27 cellular contexts compared by ENCODE assay signal in the genomic region with DNA sequence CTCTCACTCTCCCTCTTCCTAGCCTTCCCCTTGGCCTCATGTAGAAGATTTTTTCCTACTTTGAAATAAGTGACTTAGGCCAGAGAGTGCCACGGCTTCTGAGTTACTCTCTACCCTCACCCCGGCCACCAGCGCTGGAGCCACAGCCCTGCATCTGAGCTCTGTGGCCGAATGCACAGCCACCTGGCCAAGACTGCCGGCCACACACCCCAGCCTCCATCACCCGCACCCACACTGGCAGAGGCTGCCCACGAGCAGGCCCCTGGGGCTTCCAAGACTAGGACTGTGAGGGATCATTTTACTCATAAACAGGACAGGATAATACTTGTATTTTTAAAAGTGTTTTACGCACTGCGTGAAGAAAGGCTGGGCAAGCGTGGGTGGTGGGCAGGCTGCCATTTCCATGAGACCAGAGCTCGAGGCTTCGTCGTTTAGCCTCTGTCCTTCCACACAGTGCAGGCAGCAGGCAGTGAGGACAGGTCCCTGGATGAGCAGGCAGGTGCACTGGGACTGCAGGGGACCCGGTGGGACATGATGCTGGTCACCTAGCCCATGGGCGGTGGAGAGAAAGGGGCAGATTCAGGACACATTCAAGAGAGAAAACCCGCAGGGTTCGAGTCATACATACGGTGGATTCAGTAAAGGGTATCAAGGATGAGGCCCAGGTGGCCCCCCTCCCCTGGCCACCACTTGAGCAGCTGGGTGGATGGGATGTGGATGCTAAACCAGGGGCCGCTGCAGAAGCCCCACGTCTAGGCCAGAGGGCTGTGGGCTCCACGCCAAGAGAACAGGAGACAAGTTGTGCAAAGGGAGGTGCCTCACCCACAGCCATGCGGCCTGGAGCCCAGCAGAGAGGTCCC. TPM values are rescaled to one million over a fixed set of nuclear protein-coding genes. Genes with fewer than 3 reads are reported as not detected.
A peak's percentile ranks its signal among the peaks of the same experiment; 100 is the strongest.
DNase-seq lines count a peak whose midpoint lies in the region; ATAC-seq, FAIRE-seq and TF ChIP-seq lines count a peak whose summit lies in the region.
"Had no signal": no experiment of that assay in that cellular context is flagged by ENCODE, and none has a peak within 500 bp of the region (broad histone marks: within the 10 kb centered on the region; RNA-seq: fewer than 3 reads in every experiment).

No MANE protein-coding gene starts in this region.

- H3K27ac Mint-ChIP-seq in activated CD8-positive, alpha-beta memory T cell treated with anti-CD3 and anti-CD28 coated beads, Interleukin-2, amount 10 ng/mL, durations not matched to agents 7 days and 5 days, result peak overlapping the region; percentile 38
- H3K27ac Mint-ChIP-seq: CD4-positive, CD25-positive, alpha-beta regulatory T cell; GM23338 had no signal

- H3K9me3 Mint-ChIP-seq in activated CD8-positive, alpha-beta memory T cell treated with anti-CD3 and anti-CD28 coated beads, Interleukin-2, amount 10 ng/mL, durations not matched to agents 7 days and 5 days (ENCODE audit: low read depth), result no peaks in the 10 kb centered on the region
- H3K9me3 Mint-ChIP-seq: CD4-positive, CD25-positive, alpha-beta regulatory T cell; GM23338 had no signal

- no peak overlapping the region for H2BK12ac ChIP-seq in neuronal stem cell (ENCODE audit: low read length)

- no peak overlapping the region for H3K9ac ChIP-seq in HUES48 (ENCODE audit: low read depth, low read length)
- H3K9ac ChIP-seq in neuronal stem cell (ENCODE audit: low read depth, low read length, poor library complexity), result no peak overlapping the region

- DNase-seq in activated CD8-positive, alpha-beta memory T cell treated with anti-CD3 and anti-CD28 coated beads, Interleukin-2, amount 10 ng/mL, durations not matched to agents 7 days and 5 days, result no peak
- DNase-seq in activated CD8-positive, alpha-beta memory T cell treated with anti-CD3 and anti-CD28 coated beads, Interleukin-2, amount 50 U/mL, for 48 hours, result no peak
- peak; percentile 8 for DNase-seq in bronchial epithelial cell (ENCODE audit: low read depth)
- no peak for DNase-seq in neuronal stem cell (ENCODE audit: low spot score)
- no peak for DNase-seq in NCI-H526 treated with DMSO at 0.1 percent for 48 hours (lab: John Stamatoyannopoulos, UW)
- DNase-seq in NCI-H2227 (lab: John Stamatoyannopoulos, UW; ENCODE audit: unreplicated experiment), result no peak
- no peak for DNase-seq in activated CD4-positive, alpha-beta T cell treated with anti-CD3 and anti-CD28 coated beads, Interleukin-2, amount 50 U/mL, for 4 hours
- DNase-seq: CD4-positive, CD25-positive, alpha-beta regulatory T cell; DMS53; HCEC 1CT; Kasumi-1; MV-4-11; NCI-H1105; NCI-H1436 treated with DMSO at 0.1 percent for 48 hours; NCI-H187 treated with DMSO at 0.1 percent for 48 hours; NCI-H2171 treated with DMSO at 0.1 percent for 48 hours; NCI-H446; NCI-H524 treated with DMSO at 0.1 percent for 48 hours; NCI-H82; NK-92 treated with Interleukin-12 subunit alpha and Interleukin-12 subunit beta, amount 100 ng/mL, for 24 hours; PC-3; SJCRH30 had no signal

- peak overlapping the region; percentile 81 for H2BK15ac ChIP-seq in neuronal stem cell (ENCODE audit: low read length)

- peak overlapping the region; percentile 21 for H3K27ac ChIP-seq in HUES48 (ENCODE audit: low read depth, low read length)
- H3K27ac ChIP-seq in neuronal stem cell (replicated peaks; ENCODE audit: low read length), result no peak overlapping the region
- H3K27ac ChIP-seq: SJCRH30 had no signal

- peak overlapping the region; percentile 73 for H3K23ac ChIP-seq in neuronal stem cell (ENCODE audit: low read depth, low read length, poor library complexity)

- no peak overlapping the region for H3K4me2 ChIP-seq in neuronal stem cell (ENCODE audit: insufficient read depth, low read length, poor library complexity, severe bottlenecking)
- H3K4me2 ChIP-seq: GM23338 had no signal

- 0 out of 2 replicates have a peak, but pooled peaks cover 2% of the 10 kb centered on the region for H3K4me1 ChIP-seq in HUES48 (ENCODE audit: control insufficient read depth, insufficient read depth, low read length)
- H3K4me1 ChIP-seq in neuronal stem cell (ENCODE audit: control insufficient read depth in 2 of 2, insufficient read depth in 1 of 2, low read depth in 1 of 2, low read length in 2 of 2), result peaks cover 0 to 8% of the 10 kb centered on the region in 2 donors
- H3K4me1 ChIP-seq: SJCRH30 had no signal

- no peak for FAIRE-seq in bronchial epithelial cell (lab: Jason Lieb, UNC)
- FAIRE-seq: D721Med, GM18507 had no signal

- peaks cover 44% of the 10 kb centered on the region for H3K27me3 Mint-ChIP-seq in activated CD8-positive, alpha-beta memory T cell treated with anti-CD3 and anti-CD28 coated beads, Interleukin-2, amount 10 ng/mL, durations not matched to agents 7 days and 5 days

- no peak overlapping the region for H2AFZ ChIP-seq in neuronal stem cell (ENCODE audit: low read length)
- H2AFZ ChIP-seq: GM23338 had no signal

- H3K36me3 ChIP-seq in HUES48 (ENCODE audit: control insufficient read depth, insufficient read depth, low read length), result no peaks in the 10 kb centered on the region
- no peaks in the 10 kb centered on the region for H3K36me3 ChIP-seq in bronchial epithelial cell (ENCODE audit: control insufficient read depth, insufficient read depth, low read length)
- no peaks in the 10 kb centered on the region for H3K36me3 ChIP-seq in neuronal stem cell (replicated peaks in 1 of 2; ENCODE audit: control insufficient read depth in 2 of 2, insufficient read depth in 2 of 2, low read length in 2 of 2)
- H3K36me3 ChIP-seq: SJCRH30 had no signal

- no peak overlapping the region for H4K91ac ChIP-seq in neuronal stem cell (ENCODE audit: low read depth, low read length, poor library complexity)

- H3K79me1 ChIP-seq in neuronal stem cell (ENCODE audit: low read depth, low read length), result no peaks in the 10 kb centered on the region

- no peak overlapping the region for H4K8ac ChIP-seq in neuronal stem cell (ENCODE audit: low read depth, low read length)

- WGBS in neuronal stem cell (ENCODE audit: extremely low coverage in 2 of 2, insufficient read length in 2 of 2, insufficient replicate concordance in 1 of 2), 2 donors, result no CpG with 5 or more reads among the region's 22 CpGs

- peak overlapping the region; percentile 48 for H3K18ac ChIP-seq in neuronal stem cell (ENCODE audit: low read length)

- H3K4me3 ChIP-seq in HUES48 (ENCODE audit: low read depth, low read length), result no peak overlapping the region
- no peak overlapping the region for H3K4me3 ChIP-seq in bronchial epithelial cell (ENCODE audit: low read depth, low read length)
- H3K4me3 ChIP-seq in neuronal stem cell (ENCODE audit: low read length in 2 of 2), result no peak overlapping the region
- H3K4me3 ChIP-seq: GM23338, SJCRH30 had no signal

- H3K4me3 Mint-ChIP-seq in activated CD8-positive, alpha-beta memory T cell treated with anti-CD3 and anti-CD28 coated beads, Interleukin-2, amount 10 ng/mL, durations not matched to agents 7 days and 5 days, result no peak overlapping the region
- H3K4me3 Mint-ChIP-seq: GM23338 had no signal

- no peak for ATAC-seq in activated CD8-positive, alpha-beta memory T cell treated with anti-CD3 and anti-CD28 coated beads, Interleukin-2, amount 10 ng/mL, durations not matched to agents 7 days and 5 days
- ATAC-seq: PC-3 had no signal

- H3K36me3 Mint-ChIP-seq in activated CD8-positive, alpha-beta memory T cell treated with anti-CD3 and anti-CD28 coated beads, Interleukin-2, amount 10 ng/mL, durations not matched to agents 7 days and 5 days, result no peaks in the 10 kb centered on the region
- H3K36me3 Mint-ChIP-seq: CD4-positive, CD25-positive, alpha-beta regulatory T cell had no signal

- peak overlapping the region; percentile 84 for H2AK5ac ChIP-seq in neuronal stem cell (ENCODE audit: low read depth, low read length)

- no peak overlapping the region for H2BK5ac ChIP-seq in neuronal stem cell (ENCODE audit: low read length)

- H2BK120ac ChIP-seq in neuronal stem cell (ENCODE audit: low read depth, low read length), result no peak overlapping the region

- CTCF ChIA-PET in activated CD8-positive, alpha-beta memory T cell treated with anti-CD3 and anti-CD28 coated beads, Interleukin-2, amount 10 ng/mL, durations not matched to agents 7 days and 5 days (lab: Charles Lee), result no interaction called here

- H3K4me1 Mint-ChIP-seq in activated CD8-positive, alpha-beta memory T cell treated with anti-CD3 and anti-CD28 coated beads, Interleukin-2, amount 10 ng/mL, durations not matched to agents 7 days and 5 days, result peaks cover 4% of the 10 kb centered on the region

- TF ChIP-seq CTCF in bronchial epithelial cell (IDR thresholded peaks at IDR 0.05; ENCODE audit: insufficient read depth, low read length, severe bottlenecking), result no peak

- H3K14ac ChIP-seq in neuronal stem cell (ENCODE audit: low read length), result peak overlapping the region; percentile 21

- no peaks in the 10 kb centered on the region for H3K9me3 ChIP-seq in HUES48 (ENCODE audit: control insufficient read depth, insufficient read depth, low read length)
- no peaks in the 10 kb centered on the region for H3K9me3 ChIP-seq in neuronal stem cell (replicated peaks in 1 of 2; ENCODE audit: control insufficient read depth in 2 of 2, insufficient read depth in 1 of 2, low read depth in 1 of 2, low read length in 2 of 2)
- H3K9me3 ChIP-seq: SJCRH30 had no signal

- no peaks in the 10 kb centered on the region for H3K27me3 ChIP-seq in HUES48 (ENCODE audit: control insufficient read depth, insufficient read depth, low read length)
- no peaks in the 10 kb centered on the region for H3K27me3 ChIP-seq in bronchial epithelial cell (ENCODE audit: control insufficient read depth, insufficient read depth, low read length)
- peaks cover 0 to 3% (median 0%) of the 10 kb centered on the region in 3 experiments for H3K27me3 ChIP-seq in neuronal stem cell (ENCODE audit: control insufficient read depth in 3 of 3, insufficient read depth in 3 of 3, low read depth in 1 of 3, low read length in 3 of 3)

- H3K4ac ChIP-seq in neuronal stem cell (ENCODE audit: low read length), result no peak overlapping the region

RNA-seq across cellular contexts. Expression of gene RNF32, which starts 35.5 kb away (rescaled TPM):
- 1 to 10 TPM; 2.0 to 2.9 TPM for total RNA-seq in activated CD8-positive, alpha-beta memory T cell treated with anti-CD3 and anti-CD28 coated beads, Interleukin-2, amount 10 ng/mL, durations not matched to agents 7 days and 5 days
- total RNA-seq in bronchial epithelial cell, result 1.3 and 1.8 TPM in 2 replicates
- 4.8 TPM for polyA plus RNA-seq in neuronal stem cell (2013, experiment 1 of 2)
- 5.2 TPM for polyA plus RNA-seq in neuronal stem cell (2013, experiment 2 of 2)
- total RNA-seq: A172 had no signal
